In the genomic region with DNA sequence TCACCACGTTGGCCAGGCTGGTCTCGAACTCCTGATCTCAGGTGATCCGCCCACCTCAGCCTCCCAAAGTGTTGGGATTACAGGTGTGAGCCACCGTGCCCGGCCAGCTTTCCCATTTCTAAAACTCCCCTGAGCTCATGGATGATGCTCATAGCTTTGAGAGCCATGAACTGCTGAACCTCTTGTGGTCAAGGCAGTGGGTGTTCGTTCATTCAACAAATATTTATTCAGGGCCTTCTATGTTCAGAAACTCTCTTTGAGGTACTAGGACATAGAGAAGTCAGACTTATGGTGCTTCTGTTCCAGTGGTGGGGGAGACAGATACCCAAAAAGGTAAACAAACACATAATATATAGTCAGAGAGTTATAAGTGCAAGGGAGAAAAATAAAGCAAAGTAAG, we compare ENCODE assay signal across 16 cellular contexts. TPM values are rescaled to one million over a fixed set of nuclear protein-coding genes. Genes with fewer than 3 reads are reported as not detected.
DNase-seq lines count a peak whose midpoint lies in the region; ATAC-seq and TF ChIP-seq lines count a peak whose summit lies in the region.
"Had no signal": no experiment of that assay in that cellular context is flagged by ENCODE, and none has a peak within 500 bp of the region (broad histone marks: within the 10 kb centered on the region; RNA-seq: fewer than 3 reads in every experiment).

No MANE protein-coding gene starts in this region.

- H3K79me2 ChIP-seq in PC-3 (ENCODE audit: low read length), result peaks cover 17% of the 10 kb centered on the region
- no peaks in the 10 kb centered on the region for H3K79me2 ChIP-seq in osteoblast (ENCODE audit: insufficient read depth, low read length)
- H3K79me2 ChIP-seq in SK-N-SH (ENCODE audit: insufficient read depth), result no peaks in the 10 kb centered on the region

- no peak for DNase-seq in activated T-cell treated with anti-CD3 and anti-CD28 coated beads, Interleukin-2, amount 50 U/mL, for 24 hours
- no peak for DNase-seq in activated T-cell treated with anti-CD3 and anti-CD28 coated beads, Interleukin-2, amount 50 U/mL, for 72 hours
- DNase-seq in PC-3, result peak; percentile 41
- peak; percentile 74 for DNase-seq in osteoblast (ENCODE audit: insufficient read length, low spot score, missing footprints)
- no peak for DNase-seq in SK-N-SH
- DNase-seq: CD4-positive, CD25-positive, alpha-beta regulatory T cell; H7; IMR-90; Karpas-422; MG63; NCI-H1092 treated with DMSO at 0.1 percent for 48 hours; NCI-H1694; NCI-H526; SIG-M5 had no signal

- H3K4me3 ChIP-seq in PC-3 (ENCODE audit: low read length), result no peak overlapping the region
- no peak overlapping the region for H3K4me3 ChIP-seq in osteoblast (ENCODE audit: insufficient read depth, low read length)
- no peak overlapping the region for H3K4me3 ChIP-seq in SK-N-SH (ENCODE audit: low read depth in 2 of 2, low read length in 1 of 2)
- H3K4me3 ChIP-seq: MG63 had no signal

- peaks cover 36% of the 10 kb centered on the region for H3K4me1 Mint-ChIP-seq in activated T-cell treated with anti-CD3 and anti-CD28 coated beads, Interleukin-2, amount 50 U/mL, for 24 hours (ENCODE audit: low read depth)
- peaks cover 44% of the 10 kb centered on the region for H3K4me1 Mint-ChIP-seq in activated T-cell treated with anti-CD3 and anti-CD28 coated beads, Interleukin-2, amount 50 U/mL, for 72 hours (ENCODE audit: low read depth)

- CTCF ChIA-PET in PC-3 (lab: Charles Lee) (no interaction called here), SK-N-SH (lab: Yijun Ruan, JAX) (interaction anchor here (1.6 kb wide), 1 partner anchor 25 kb away, joined by 3 read pairs; a partner anchor contains a TSS)

- H4K20me1 ChIP-seq in PC-3 (ENCODE audit: low read length) (no peaks in the 10 kb centered on the region), osteoblast (ENCODE audit: insufficient read depth, low read length) (no peaks in the 10 kb centered on the region), SK-N-SH (ENCODE audit: insufficient read depth) (no peaks in the 10 kb centered on the region)

- H3K36me3 ChIP-seq in PC-3 (ENCODE audit: low read depth, low read length) (no peaks in the 10 kb centered on the region), osteoblast (ENCODE audit: insufficient read depth, low read length) (no peaks in the 10 kb centered on the region), SK-N-SH (replicated peaks in 1 of 2; ENCODE audit: control insufficient read depth in 1 of 2, insufficient read depth in 2 of 2, low read length in 1 of 2) (no peaks in the 10 kb centered on the region)
- H3K36me3 ChIP-seq: MG63 had no signal

- H3K9me3 ChIP-seq in PC-3 (ENCODE audit: low read length) (no peaks in the 10 kb centered on the region), osteoblast (ENCODE audit: low read depth, low read length) (no peaks in the 10 kb centered on the region), SK-N-SH (no peaks in the 10 kb centered on the region)
- H3K9me3 ChIP-seq: MG63 had no signal

- H3K4me1 ChIP-seq in PC-3 (ENCODE audit: insufficient read depth, low read length) (peaks cover 31% of the 10 kb centered on the region), osteoblast (ENCODE audit: insufficient read depth, low read length) (no peaks in the 10 kb centered on the region), SK-N-SH (ENCODE audit: control insufficient read depth in 1 of 2, insufficient read depth in 2 of 2, low read depth in 1 of 2, low read length in 1 of 2) (peaks cover 0 to 9% of the 10 kb centered on the region in 2 experiments; a peak in 1 of 4 replicates)

- POLR2A ChIA-PET in PC-3 (lab: Charles Lee; ENCODE audit: unreplicated experiment) (no interaction called here), SK-N-SH (lab: Yijun Ruan, JAX) (interaction anchor here (3.8 kb wide), 1 partner anchor 12 kb away, joined by 21 read pairs; a partner anchor contains a TSS)

- no peak for ATAC-seq in activated T-cell treated with anti-CD3 and anti-CD28 coated beads, Interleukin-2, amount 50 U/mL, for 72 hours (replicated peaks in 1 of 2)
- ATAC-seq in PC-3 (no peak), HG03280 (IDR thresholded peaks at IDR 0.05; ENCODE audit: unreplicated experiment) (no peak)

- H3K4me2 ChIP-seq in PC-3 (ENCODE audit: low read length) (peak overlapping the region; percentile 67), osteoblast (ENCODE audit: insufficient read depth, low read length) (no peak overlapping the region), SK-N-SH (no peak overlapping the region)

- H3K27ac Mint-ChIP-seq in activated T-cell treated with anti-CD3 and anti-CD28 coated beads, Interleukin-2, amount 50 U/mL, for 24 hours, result peak overlapping the region; percentile 65
- no peak overlapping the region for H3K27ac Mint-ChIP-seq in activated T-cell treated with anti-CD3 and anti-CD28 coated beads, Interleukin-2, amount 50 U/mL, for 72 hours
- H3K27ac Mint-ChIP-seq: CD4-positive, CD25-positive, alpha-beta regulatory T cell had no signal

- H3K27me3 ChIP-seq in PC-3 (ENCODE audit: low read length) (no peaks in the 10 kb centered on the region), osteoblast (ENCODE audit: insufficient read depth, low read length) (peaks cover 60% of the 10 kb centered on the region), SK-N-SH (ENCODE audit: insufficient read depth) (peaks cover 29% of the 10 kb centered on the region)

- intact Hi-C loops in PC-3 (cut with micrococcal nuclease), result no loop called here

- H3K27me3 Mint-ChIP-seq in activated T-cell treated with anti-CD3 and anti-CD28 coated beads, Interleukin-2, amount 50 U/mL, for 24 hours, result peaks cover 42% of the 10 kb centered on the region
- no peaks in the 10 kb centered on the region for H3K27me3 Mint-ChIP-seq in activated T-cell treated with anti-CD3 and anti-CD28 coated beads, Interleukin-2, amount 50 U/mL, for 72 hours (ENCODE audit: low read depth)

- WGBS in SK-N-SH (ENCODE audit: low lambda C conversion rate), result 47% methylated on average over 6 of the region's 6 CpGs

- H3K4me3 Mint-ChIP-seq in activated T-cell treated with anti-CD3 and anti-CD28 coated beads, Interleukin-2, amount 50 U/mL, for 24 hours, result no peak overlapping the region
- H3K4me3 Mint-ChIP-seq in activated T-cell treated with anti-CD3 and anti-CD28 coated beads, Interleukin-2, amount 50 U/mL, for 72 hours, result no peak overlapping the region

- no peaks in the 10 kb centered on the region for H3K9me2 ChIP-seq in PC-3 (replicated peaks; ENCODE audit: low read length)
- no peaks in the 10 kb centered on the region for H3K9me2 ChIP-seq in SK-N-SH

- BruUV-seq in PC-3 (replicated peaks; lab: Mats Ljungman, UMichigan), result no TSS peak

- H3F3A ChIP-seq in PC-3 (ENCODE audit: low read length, unreplicated experiment) (no peaks in the 10 kb centered on the region), SK-N-SH (replicated peaks; ENCODE audit: insufficient read depth) (no peaks in the 10 kb centered on the region)

- H3K27ac ChIP-seq in PC-3 (ENCODE audit: low read length), result peak overlapping the region; percentile 72
- no peak overlapping the region for H3K27ac ChIP-seq in osteoblast (ENCODE audit: low read depth, low read length)
- H3K27ac ChIP-seq in SK-N-SH (ENCODE audit: low read depth in 2 of 2, low read length in 1 of 2), result no peak overlapping the region

- TF ChIP-seq CTCF in PC-3 (conservative IDR thresholded peaks at IDR 0.05; ENCODE audit: low read depth, low read length), result no peak
- TF ChIP-seq CTCF in osteoblast (IDR thresholded peaks at IDR 0.05; ENCODE audit: extremely low read depth, low read depth, low read length), result no peak
- no peak for TF ChIP-seq CTCF in SK-N-SH (IDR thresholded peaks at IDR 0.05)

- no peaks in the 10 kb centered on the region for H3K9me3 Mint-ChIP-seq in activated T-cell treated with anti-CD3 and anti-CD28 coated beads, Interleukin-2, amount 50 U/mL, for 24 hours
- no peaks in the 10 kb centered on the region for H3K9me3 Mint-ChIP-seq in activated T-cell treated with anti-CD3 and anti-CD28 coated beads, Interleukin-2, amount 50 U/mL, for 72 hours

- H3K9ac ChIP-seq in PC-3 (ENCODE audit: low read length) (peak overlapping the region; percentile 18; the same call in 1 of the 2 replicates), SK-N-SH (no peak overlapping the region)

- TF ChIP-seq RAD21 in SK-N-SH (IDR thresholded peaks at IDR 0.05; ENCODE audit: low read length), result no peak

- no peak overlapping the region for H2AFZ ChIP-seq in PC-3 (ENCODE audit: low read length)
- H2AFZ ChIP-seq in osteoblast (ENCODE audit: low read length), result no peak overlapping the region
- H2AFZ ChIP-seq in SK-N-SH (ENCODE audit: low read depth), result no peak overlapping the region

- no peak for TF ChIP-seq EP300 in SK-N-SH (IDR thresholded peaks at IDR 0.05; ENCODE audit: borderline replicate concordance in 1 of 2, low read depth in 1 of 2, low read length in 1 of 2)

- H3K36me3 Mint-ChIP-seq in activated T-cell treated with anti-CD3 and anti-CD28 coated beads, Interleukin-2, amount 50 U/mL, for 24 hours (ENCODE audit: low read depth), result no peaks in the 10 kb centered on the region
- peaks cover 0 to 7% of the 10 kb centered on the region in 2 donors for H3K36me3 Mint-ChIP-seq in activated T-cell treated with anti-CD3 and anti-CD28 coated beads, Interleukin-2, amount 50 U/mL, for 72 hours (ENCODE audit: insufficient read depth in 2 of 2)
- H3K36me3 Mint-ChIP-seq: CD4-positive, CD25-positive, alpha-beta regulatory T cell had no signal

RNA-seq across cellular contexts. Expression of a gene that starts 2.7 kb away (rescaled TPM):
- 10 to 100 TPM; 14.3 to 20.2 TPM for total RNA-seq in activated T-cell treated with anti-CD3 and anti-CD28 coated beads, Interleukin-2, amount 50 U/mL, for 72 hours
- total RNA-seq in PC-3 (2014; rRNA removed), result 22.6 and 23.7 TPM in 2 replicates
- total RNA-seq in osteoblast, result not detected in 2 replicates
- polyA plus RNA-seq in SK-N-SH (2012; rRNA removed), result 0.03 TPM in 1 of 2 replicates, not detected in the other
- polyA plus RNA-seq in SK-N-SH (2012; cell fraction: cytosol; rRNA removed), result 0.01 TPM in 1 of 2 replicates, not detected in the other
- 0.02 and 0.05 TPM in 2 replicates for polyA plus RNA-seq in SK-N-SH (2012; cell fraction: nucleus; rRNA removed)
- total RNA-seq: IMR-90 had no signal
- polyA plus RNA-seq: IMR-90 had no signal

RNA-seq across cellular contexts. Expression of a gene that starts 11.9 kb away (rescaled TPM):
- 1 to 10 TPM; 1.4 to 3.8 TPM for total RNA-seq in activated T-cell treated with anti-CD3 and anti-CD28 coated beads, Interleukin-2, amount 50 U/mL, for 72 hours
- total RNA-seq in PC-3 (2014; rRNA removed), result 1.7 TPM in 2 replicates
- total RNA-seq in osteoblast, result 1.4 and 2.4 TPM in 2 replicates
- 0.74 and 1.3 TPM in 2 replicates for polyA plus RNA-seq in SK-N-SH (2012; rRNA removed)
- polyA plus RNA-seq in SK-N-SH (2012; cell fraction: cytosol; rRNA removed), result 0.81 and 0.83 TPM in 2 replicates
- 0.58 and 1.0 TPM in 2 replicates for polyA plus RNA-seq in SK-N-SH (2012; cell fraction: nucleus; rRNA removed)

RNA-seq across cellular contexts. Expression of a gene that starts 24.8 kb away (rescaled TPM):
- 10 to 100 TPM; 12.1 to 15.5 TPM for total RNA-seq in activated T-cell treated with anti-CD3 and anti-CD28 coated beads, Interleukin-2, amount 50 U/mL, for 72 hours
- total RNA-seq in PC-3 (2014; rRNA removed) (17.8 and 19.2 TPM in 2 replicates), osteoblast (7.2 and 15.6 TPM in 2 replicates)
- polyA plus RNA-seq in SK-N-SH (2012; rRNA removed), result 17.1 and 20.4 TPM in 2 replicates
- 7.2 and 11.6 TPM in 2 replicates for polyA plus RNA-seq in SK-N-SH (2012; cell fraction: cytosol; rRNA removed)
- polyA plus RNA-seq in SK-N-SH (2012; cell fraction: nucleus; rRNA removed), result 41.5 and 42.8 TPM in 2 replicates

RNA-seq across cellular contexts. Expression of a gene that starts 48.8 kb away (rescaled TPM):
- total RNA-seq in activated T-cell treated with anti-CD3 and anti-CD28 coated beads, Interleukin-2, amount 50 U/mL, for 72 hours, result under 1 TPM; 0.34 to 0.69 TPM
- total RNA-seq in PC-3 (2014; rRNA removed) (not detected in 2 replicates), osteoblast (not detected in 2 replicates)
- polyA plus RNA-seq in SK-N-SH (2012; rRNA removed), result not detected in 2 replicates
- not detected in 2 replicates for polyA plus RNA-seq in SK-N-SH (2012; cell fraction: cytosol; rRNA removed)
- polyA plus RNA-seq in SK-N-SH (2012; cell fraction: nucleus; rRNA removed), result 0.04 and 0.05 TPM in 2 replicates
- total RNA-seq: CD4-positive, CD25-positive, alpha-beta regulatory T cell; H7; IMR-90; OCI-LY7 had no signal
- polyA plus RNA-seq: CD4-positive, CD25-positive, alpha-beta regulatory T cell; IMR-90 had no signal

RNA-seq across cellular contexts. Expression of a gene that starts 49.1 kb away (rescaled TPM):
- total RNA-seq in activated T-cell treated with anti-CD3 and anti-CD28 coated beads, Interleukin-2, amount 50 U/mL, for 72 hours, result 10 to 100 TPM; 27.5 to 34.7 TPM
- 6.6 and 7.9 TPM in 2 replicates for total RNA-seq in PC-3 (2014; rRNA removed)
- total RNA-seq in osteoblast, result 23.9 and 26.8 TPM in 2 replicates
- 10.7 and 11.8 TPM in 2 replicates for polyA plus RNA-seq in SK-N-SH (2012; rRNA removed)
- polyA plus RNA-seq in SK-N-SH (2012; cell fraction: cytosol; rRNA removed), result 9.5 and 9.6 TPM in 2 replicates
- polyA plus RNA-seq in SK-N-SH (2012; cell fraction: nucleus; rRNA removed), result 26.6 and 35.1 TPM in 2 replicates

Comparison
In these comparisons a context has a peak if more than half of its experiments do, and no peak if none do; other contexts are left out.
1. DNase-seq: peak in PC-3 (single experiment) and osteoblast (single experiment); none in activated T-cell treated with anti-CD3 and anti-CD28 coated beads, Interleukin-2, amount 50 U/mL, for 24 hours (single experiment), activated T-cell treated with anti-CD3 and anti-CD28 coated beads, Interleukin-2, amount 50 U/mL, for 72 hours (0 of 2) and SK-N-SH (single experiment).
2. RNA of a gene that starts 2.7 kb away (total RNA-seq): 22.6 to 23.7 TPM in PC-3 and 14.3 to 20.2 TPM in activated T-cell treated with anti-CD3 and anti-CD28 coated beads, Interleukin-2, amount 50 U/mL, for 72 hours; not detected in osteoblast; every median in the first group is over 10 times any median in the second.